In the genomic region with DNA sequence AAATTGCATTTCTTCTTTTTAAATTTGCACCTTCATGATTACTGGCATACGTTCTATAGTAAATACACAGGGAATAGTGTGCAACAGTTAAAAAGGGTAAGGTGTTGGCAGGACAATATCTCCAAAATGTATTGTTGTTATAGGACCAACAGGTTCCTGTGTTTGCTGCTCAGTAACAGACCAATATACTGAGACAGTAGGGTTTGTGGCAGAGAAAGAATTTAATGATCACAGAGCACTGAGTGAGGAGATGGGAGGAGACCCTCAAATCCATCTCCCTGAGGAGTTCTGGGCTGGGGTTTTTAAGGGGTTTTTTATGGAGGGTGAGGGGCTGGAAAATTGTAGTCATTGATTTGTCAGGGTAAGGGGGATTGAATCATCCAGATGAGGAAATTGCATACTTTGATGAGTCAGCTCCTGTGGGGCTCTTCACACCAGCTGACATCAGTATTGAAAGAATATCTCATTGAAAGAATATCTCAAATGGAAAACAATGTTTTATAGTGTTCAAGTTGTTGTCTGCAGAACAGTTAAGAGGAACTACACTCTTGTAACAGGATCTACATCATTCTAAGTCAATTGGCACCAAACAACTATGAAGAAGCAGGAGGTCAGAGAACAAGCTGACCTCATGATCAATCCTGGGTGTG, we compare ENCODE assay signal across 20 cellular contexts.
DNase-seq lines count a peak whose midpoint lies in the region; ATAC-seq and TF ChIP-seq lines count a peak whose summit lies in the region.
"Had no signal": no experiment of that assay in that cellular context is flagged by ENCODE, and none has a peak within 500 bp of the region (broad histone marks: within the 10 kb centered on the region; RNA-seq: fewer than 3 reads in every experiment).

No MANE protein-coding gene starts in this region.

- H3K79me2 ChIP-seq in GM23248 (ENCODE audit: insufficient read depth) = no peaks in the 10 kb centered on the region

- H3K27ac ChIP-seq in GM23248 (no peak overlapping the region), adrenal gland (no peak overlapping the region), caudate nucleus (ENCODE audit: low read depth, low read length) (no peak overlapping the region)
- H3K27ac ChIP-seq: right atrium auricular region had no signal

- DNase-seq in AG10803 (ENCODE audit: low read depth) (peak; percentile 10), GM23248 (peak; percentile 67), fibroblast of the conjunctiva (ENCODE audit: low read depth) (peak; percentile 43), inferior parietal cortex (ENCODE audit: extremely low spot score) (no peak), adrenal gland (no peak), caudate nucleus (lab: John Stamatoyannopoulos, UW) (no peak)
- peak; percentile 35 to 45 for DNase-seq in activated T-cell treated with anti-CD3 and anti-CD28 coated beads, Interleukin-2, amount 50 U/mL, for 72 hours
- DNase-seq: activated CD8-positive, alpha-beta memory T cell treated with anti-CD3 and anti-CD28 coated beads, Interleukin-2, amount 10 ng/mL, durations not matched to agents 7 days and 5 days; CD8-positive, alpha-beta memory T cell; endodermal cell; hypothalamus; natural killer cell; NCI-H1436 treated with DMSO at 0.1 percent for 48 hours; NCI-H510A treated with DMSO at 0.1 percent for 48 hours; RPMI8226; T-helper 9 cell had no signal

- no peaks in the 10 kb centered on the region for H3K27me3 Mint-ChIP-seq in activated T-cell treated with anti-CD3 and anti-CD28 coated beads, Interleukin-2, amount 50 U/mL, for 72 hours (ENCODE audit: low read depth)

- peak overlapping the region; percentile 12 to 54 for H3K4me3 Mint-ChIP-seq in activated T-cell treated with anti-CD3 and anti-CD28 coated beads, Interleukin-2, amount 50 U/mL, for 72 hours
- H3K4me3 Mint-ChIP-seq: activated CD8-positive, alpha-beta memory T cell treated with anti-CD3 and anti-CD28 coated beads, Interleukin-2, amount 10 ng/mL, durations not matched to agents 7 days and 5 days; brain; CD8-positive, alpha-beta memory T cell; endodermal cell; natural killer cell had no signal

- H3K27me3 ChIP-seq in GM23248 (replicated peaks; ENCODE audit: insufficient read depth) (peaks cover 3% of the 10 kb centered on the region; the same call in 1 of the 2 replicates), adrenal gland (no peaks in the 10 kb centered on the region)
- H3K27me3 ChIP-seq: right atrium auricular region had no signal

- H3F3A ChIP-seq in GM23248 (ENCODE audit: insufficient read depth) = peaks cover 8% of the 10 kb centered on the region; the same call in 1 of the 2 replicates

- peak overlapping the region; percentile 64 for H3K27ac Mint-ChIP-seq in activated T-cell treated with anti-CD3 and anti-CD28 coated beads, Interleukin-2, amount 50 U/mL, for 72 hours
- H3K27ac Mint-ChIP-seq: activated CD8-positive, alpha-beta memory T cell treated with anti-CD3 and anti-CD28 coated beads, Interleukin-2, amount 10 ng/mL, durations not matched to agents 7 days and 5 days; CD8-positive, alpha-beta memory T cell; endodermal cell; natural killer cell had no signal

- peaks cover 5 to 7% of the 10 kb centered on the region in 2 donors for H3K9me3 Mint-ChIP-seq in activated T-cell treated with anti-CD3 and anti-CD28 coated beads, Interleukin-2, amount 50 U/mL, for 72 hours
- H3K9me3 Mint-ChIP-seq: natural killer cell had no signal

- intact Hi-C loops in adrenal gland (cut with DNase I) = no loop called here

- peaks cover 5 to 22% of the 10 kb centered on the region in 2 donors for H3K36me3 Mint-ChIP-seq in activated T-cell treated with anti-CD3 and anti-CD28 coated beads, Interleukin-2, amount 50 U/mL, for 72 hours (ENCODE audit: insufficient read depth in 2 of 2)
- H3K36me3 Mint-ChIP-seq: activated CD8-positive, alpha-beta memory T cell treated with anti-CD3 and anti-CD28 coated beads, Interleukin-2, amount 10 ng/mL, durations not matched to agents 7 days and 5 days; brain; natural killer cell had no signal

- H3K9me3 ChIP-seq in GM23248 (ENCODE audit: low read depth) = no peaks in the 10 kb centered on the region
- no peaks in the 10 kb centered on the region for H3K9me3 ChIP-seq in adrenal gland (replicated peaks in 1 of 3)
- H3K9me3 ChIP-seq: HAP-1 had no signal

- H3K4me3 ChIP-seq in AG10803 (ENCODE audit: low read length) = no peak overlapping the region
- no peak overlapping the region for H3K4me3 ChIP-seq in GM23248
- no peak overlapping the region for H3K4me3 ChIP-seq in adrenal gland
- H3K4me3 ChIP-seq: HAP-1, right atrium auricular region had no signal

- H3K4me1 Mint-ChIP-seq in activated T-cell treated with anti-CD3 and anti-CD28 coated beads, Interleukin-2, amount 50 U/mL, for 72 hours (ENCODE audit: low read depth) = peaks cover 76% of the 10 kb centered on the region
- H3K4me1 Mint-ChIP-seq: endodermal cell had no signal

- peak; percentile 87 to 88 for ATAC-seq in activated T-cell treated with anti-CD3 and anti-CD28 coated beads, Interleukin-2, amount 50 U/mL, for 72 hours (replicated peaks in 1 of 2)
- no peak for ATAC-seq in HG02840 (IDR thresholded peaks at IDR 0.05; ENCODE audit: low FRiP score, unreplicated experiment)
- ATAC-seq: activated CD8-positive, alpha-beta memory T cell treated with anti-CD3 and anti-CD28 coated beads, Interleukin-2, amount 10 ng/mL, durations not matched to agents 7 days and 5 days; natural killer cell had no signal

- no peaks in the 10 kb centered on the region for H3K9me2 ChIP-seq in GM23248 (ENCODE audit: insufficient read depth)

- no peak for TF ChIP-seq POLR2A in adrenal gland (IDR thresholded peaks at IDR 0.05)

- H3K4me1 ChIP-seq in GM23248 (ENCODE audit: insufficient read depth) (peaks cover 14% of the 10 kb centered on the region), adrenal gland (replicated peaks in 1 of 2) (peaks cover 0 to 6% of the 10 kb centered on the region in 2 donors)
- H3K4me1 ChIP-seq: HAP-1, right atrium auricular region had no signal

- no peak overlapping the region for H3K9ac ChIP-seq in GM23248

- in situ Hi-C loops in GM23248 (cut with MboI) = no loop called here

- H4K20me1 ChIP-seq in GM23248 (ENCODE audit: insufficient read depth) = no peaks in the 10 kb centered on the region

- no peak overlapping the region for H3K4me2 ChIP-seq in GM23248 (ENCODE audit: unreplicated experiment)

- WGBS in GM23248 (ENCODE audit: low coverage in 1 of 2, low lambda C conversion rate in 2 of 2, missing lambda C conversion rate in 2 of 2), 2 experiments = 72 to 83% methylated on average over 1 of the region's 1 CpG
- 77 to 92% (median 87%) methylated on average over 1 of the region's 1 CpG for WGBS in adrenal gland, 4 donors

- H2AFZ ChIP-seq in GM23248 = no peak overlapping the region

- H3K36me3 ChIP-seq in GM23248 (ENCODE audit: low read depth) (no peaks in the 10 kb centered on the region), adrenal gland (replicated peaks in 1 of 2) (no peaks in the 10 kb centered on the region)
- H3K36me3 ChIP-seq: HAP-1, right atrium auricular region had no signal

- TF ChIP-seq CTCF in AG10803 (conservative IDR thresholded peaks at IDR 0.05; ENCODE audit: low read length) (no peak), adrenal gland (IDR thresholded peaks at IDR 0.05) (no peak)

Comparison
In these comparisons a context has a peak if more than half of its experiments do, and no peak if none do; other contexts are left out.
1. DNase-seq: peak in AG10803 (single experiment), GM23248 (single experiment), activated T-cell treated with anti-CD3 and anti-CD28 coated beads, Interleukin-2, amount 50 U/mL, for 72 hours (2 of 2) and fibroblast of the conjunctiva (single experiment); none in inferior parietal cortex (single experiment), adrenal gland (0 of 7) and caudate nucleus (0 of 61).